ENCODE assay signal across 31 cellular contexts in genomic region chr10:122210481-122211265, GRCh38.
"Had no signal": no experiment of that assay in that cellular context is flagged by ENCODE, and none has a peak within 500 bp of the region (broad histone marks: within the 10 kb centered on the region; RNA-seq: fewer than 3 reads in every experiment).

No MANE protein-coding gene starts in this region.

- H3K4me3 ChIP-seq: MG63, Peyer's patch, SJSA1 had no signal

- H3K4me1 Mint-ChIP-seq: activated CD4-positive, alpha-beta memory T cell treated with anti-CD3 and anti-CD28 coated beads, Interleukin-2, amount 10 ng/mL, durations not matched to agents 7 days and 5 days; activated T-helper 17 cell treated with anti-CD3 and anti-CD28 coated beads, Interleukin-2, amount 50 U/mL, for 72 hours had no signal

- H3K27ac Mint-ChIP-seq: activated CD4-positive, alpha-beta memory T cell treated with anti-CD3 and anti-CD28 coated beads, Interleukin-2, amount 10 ng/mL, durations not matched to agents 7 days and 5 days; activated naive CD4-positive, alpha-beta T cell treated with anti-CD3 and anti-CD28 coated beads for 36 hours; activated naive CD8-positive, alpha-beta T cell; activated T-helper 17 cell treated with anti-CD3 and anti-CD28 coated beads, Interleukin-2, amount 50 U/mL, for 72 hours; T-helper 1 cell treated with Interleukin-12 subunit alpha and Interleukin-12 subunit beta and Interleukin-4 antibody, amounts not matched to agents 30 μg/mL and 1 μg/mL, for 36 hours had no signal

- ATAC-seq: activated T-helper 17 cell treated with anti-CD3 and anti-CD28 coated beads, Interleukin-2, amount 50 U/mL, for 72 hours; SK-N-SH treated with all-trans-retinoic acid at 6 μM for 48 hours had no signal

- H3K4me2 ChIP-seq: KMS-11 had no signal

- H3K9me3 ChIP-seq: MG63, Peyer's patch, SJSA1 had no signal

- DNase-seq: activated CD4-positive, alpha-beta memory T cell treated with anti-CD3 and anti-CD28 coated beads, Interleukin-2, amount 10 ng/mL, durations not matched to agents 7 days and 5 days; activated CD4-positive, alpha-beta T cell treated with anti-CD3 and anti-CD28 coated beads, Interleukin-2, amount 50 U/mL, for 1 hour; activated gamma-delta T cell; activated naive CD4-positive, alpha-beta T cell treated with anti-CD3 and anti-CD28 coated beads for 36 hours; activated T-cell treated with anti-CD3 and anti-CD28 coated beads for 4 hours; activated T-cell treated with anti-CD3 and anti-CD28 coated beads, Interleukin-2, amount 50 U/mL, for 48 hours; amygdala; cerebellar nuclear complex; MG63; MV-4-11; NCI-H1092 treated with DMSO at 0.1 percent for 48 hours; NCI-H1417 treated with DMSO at 0.1 percent for 48 hours; NCI-H1694; NCI-H2029; NCI-H2107; NCI-H2171 treated with DMSO at 0.1 percent for 48 hours; NCI-H345; NCI-H510A; NCI-H526 treated with DMSO at 0.1 percent for 48 hours; NCI-H82; Peyer's patch; SHP77 had no signal

- H3K9me3 Mint-ChIP-seq: activated CD4-positive, alpha-beta memory T cell treated with anti-CD3 and anti-CD28 coated beads, Interleukin-2, amount 10 ng/mL, durations not matched to agents 7 days and 5 days; activated naive CD4-positive, alpha-beta T cell treated with anti-CD3 and anti-CD28 coated beads for 36 hours; activated T-helper 17 cell treated with anti-CD3 and anti-CD28 coated beads, Interleukin-2, amount 50 U/mL, for 72 hours; brain; T-helper 1 cell treated with Interleukin-12 subunit alpha and Interleukin-12 subunit beta and Interleukin-4 antibody, amounts not matched to agents 30 μg/mL and 1 μg/mL, for 36 hours had no signal

- H3K4me1 ChIP-seq: Peyer's patch, SJSA1 had no signal

- FAIRE-seq: astrocyte had no signal

- H3K36me3 Mint-ChIP-seq: activated naive CD8-positive, alpha-beta T cell had no signal

- H3K27ac ChIP-seq: KMS-11, Peyer's patch, RWPE1, SJSA1 had no signal

- H3K4me3 Mint-ChIP-seq: activated CD4-positive, alpha-beta memory T cell treated with anti-CD3 and anti-CD28 coated beads, Interleukin-2, amount 10 ng/mL, durations not matched to agents 7 days and 5 days; activated naive CD4-positive, alpha-beta T cell treated with anti-CD3 and anti-CD28 coated beads for 36 hours; activated naive CD8-positive, alpha-beta T cell; activated T-helper 17 cell treated with anti-CD3 and anti-CD28 coated beads, Interleukin-2, amount 50 U/mL, for 72 hours; brain; T-helper 1 cell treated with Interleukin-12 subunit alpha and Interleukin-12 subunit beta and Interleukin-4 antibody, amounts not matched to agents 30 μg/mL and 1 μg/mL, for 36 hours had no signal

- H3K27me3 ChIP-seq: MG63, Peyer's patch, SJSA1 had no signal

- H3K9ac ChIP-seq: KMS-11 had no signal
